ENCODE assay signal across 8 cellular contexts in genomic region chr1:25874635-25875153, GRCh38. TPM values are rescaled to one million over a fixed set of nuclear protein-coding genes. Genes with fewer than 3 reads are reported as not detected.
A peak's percentile ranks its signal among the peaks of the same experiment; 100 is the strongest.
DNase-seq lines count a peak whose midpoint lies in the region; ATAC-seq and TF ChIP-seq lines count a peak whose summit lies in the region.

No MANE protein-coding gene starts in this region.

- DNase-seq in DMS53 (lab: John Stamatoyannopoulos, UW) (peak; percentile 58), DMS53 treated with DMSO at 0.1 percent for 48 hours (lab: John Stamatoyannopoulos, UW; ENCODE audit: unreplicated experiment) (no peak), ascending aorta (ENCODE audit: low spot score in 2 of 2) (no peak), SK-N-DZ (ENCODE audit: low spot score) (no peak)
- no peak for DNase-seq in stimulated activated CD4-positive, alpha-beta T cell treated with anti-CD3 and anti-CD28 coated beads, Interleukin-4, amount 100 ng/mL, for 1 hour

- no peak for TF ChIP-seq RAD21 in liver (IDR thresholded peaks at IDR 0.05)

- H3K27ac ChIP-seq in ascending aorta (peak overlapping the region; percentile 71 to 79), liver (ENCODE audit: low read depth in 1 of 2, low read length in 2 of 2) (peak overlapping the region; percentile 2 to 49), temporal lobe (ENCODE audit: low read depth, low read length) (peak overlapping the region; percentile 57)

- WGBS in liver: 43% methylated on average over 8 of the region's 8 CpGs

- H3K36me3 ChIP-seq in ascending aorta: no peaks in the 10 kb centered on the region
- no peaks in the 10 kb centered on the region for H3K36me3 ChIP-seq in liver (ENCODE audit: control insufficient read depth in 4 of 4, insufficient read depth in 3 of 4, low read depth in 1 of 4, low read length in 3 of 4)

- H3K9ac ChIP-seq in liver (ENCODE audit: low read depth in 1 of 2, low read length in 2 of 2): peak overlapping the region in 1 of 2 donors; percentile 78

- H3K4me1 ChIP-seq in ascending aorta (peaks cover 7 to 16% of the 10 kb centered on the region in 2 donors), liver (ENCODE audit: control insufficient read depth in 4 of 4, insufficient read depth in 4 of 4, low read length in 3 of 4) (peaks cover 23 to 68% (median 61%) of the 10 kb centered on the region in 4 donors)

- intact Hi-C loops in ascending aorta (cut with DNase I): no loop called here

- H3K4me3 ChIP-seq in ascending aorta: peak overlapping the region; percentile 72 to 80
- H3K4me3 ChIP-seq in liver (ENCODE audit: low read depth in 1 of 3, low read length in 3 of 3): peak overlapping the region; percentile 31 to 59 (median 53)

- H3K27me3 ChIP-seq in ascending aorta (no peaks in the 10 kb centered on the region), liver (ENCODE audit: control insufficient read depth in 4 of 4, insufficient read depth in 4 of 4, low read length in 3 of 4) (no peaks in the 10 kb centered on the region)

- H3K9me3 ChIP-seq in ascending aorta (no peaks in the 10 kb centered on the region), liver (ENCODE audit: control insufficient read depth in 4 of 4, low read length in 3 of 4) (no peaks in the 10 kb centered on the region)

- TF ChIP-seq CTCF in ascending aorta (IDR thresholded peaks at IDR 0.05) (no peak), liver (IDR thresholded peaks at IDR 0.05; ENCODE audit: low read depth, low read length, missing input control) (no peak)

- ATAC-seq in HG03460 (IDR thresholded peaks at IDR 0.05; ENCODE audit: unreplicated experiment): no peak

TF ChIP-seq in liver, 16 proteins besides CTCF, POLR2A, EP300 and RAD21:
- no peak for TF ChIP-seq EGR1 (IDR thresholded peaks at IDR 0.05; ENCODE audit: low read depth in 2 of 2)
- TF ChIP-seq GABPA (IDR thresholded peaks at IDR 0.05 in 1 of 2, conservative IDR thresholded peaks at IDR 0.05 in 1 of 2): no peak
- no peak for TF ChIP-seq MAX (IDR thresholded peaks at IDR 0.05)
- TF ChIP-seq NR2F2 (IDR thresholded peaks at IDR 0.05): no peak
- TF ChIP-seq SP1 (IDR thresholded peaks at IDR 0.05): no peak

RNA-seq across cellular contexts. Expression of gene PAQR7, which starts 0.8 kb away (rescaled TPM):
- total RNA-seq in ascending aorta (6.9 TPM), liver (1 to 10 TPM; 2.0 to 9.0 TPM), temporal lobe (4.7 TPM)
- 1 to 10 TPM; 1.5 to 1.6 TPM for polyA plus RNA-seq in liver
- 7.2 and 7.7 TPM in 2 replicates for polyA plus RNA-seq in SK-N-DZ (2014; cell fraction: cytosol; rRNA removed)
- polyA plus RNA-seq in SK-N-DZ (2014; cell fraction: nucleus; rRNA removed): 4.5 and 5.5 TPM in 2 replicates

RNA-seq across cellular contexts. Expression of gene AUNIP, which starts 15.4 kb away (rescaled TPM):
- total RNA-seq in ascending aorta (not detected), liver (1 to 10 TPM in 1 of 2 donors, not detected in 1; 9.0 TPM), temporal lobe (0.98 TPM)
- polyA plus RNA-seq in liver: under 1 TPM; 0.18 to 0.56 TPM
- 10.5 and 13.3 TPM in 2 replicates for polyA plus RNA-seq in SK-N-DZ (2014; cell fraction: cytosol; rRNA removed)
- 5.6 and 7.3 TPM in 2 replicates for polyA plus RNA-seq in SK-N-DZ (2014; cell fraction: nucleus; rRNA removed)

RNA-seq across cellular contexts. Expression of gene STMN1, which starts 31.5 kb away (rescaled TPM):
- total RNA-seq in ascending aorta (16.8 TPM), liver (10 to 100 TPM in 1 of 2 donors, under 1 TPM in 1; 0.75 to 40.1 TPM), temporal lobe (699 TPM)
- polyA plus RNA-seq in liver: 10 to 100 TPM; 13.5 to 22.2 TPM
- polyA plus RNA-seq in SK-N-DZ (2014; cell fraction: cytosol; rRNA removed): 606 and 733 TPM in 2 replicates
- polyA plus RNA-seq in SK-N-DZ (2014; cell fraction: nucleus; rRNA removed): 445 and 670 TPM in 2 replicates

RNA-seq across cellular contexts. Expression of gene MTFR1L, which starts 54.9 kb away (rescaled TPM):
- total RNA-seq in ascending aorta: 20.9 TPM
- 10 to 100 TPM; 22.5 to 48.4 TPM for total RNA-seq in liver
- polyA plus RNA-seq in liver: 10 to 100 TPM; 33.4 to 47.1 TPM
- 31.2 TPM for total RNA-seq in temporal lobe
- 41.3 and 45.7 TPM in 2 replicates for polyA plus RNA-seq in SK-N-DZ (2014; cell fraction: cytosol; rRNA removed)
- polyA plus RNA-seq in SK-N-DZ (2014; cell fraction: nucleus; rRNA removed): 53.0 and 70.9 TPM in 2 replicates

Comparison
In these comparisons a context has a peak if more than half of its experiments do, and no peak if none do; other contexts are left out.
1. RNA of gene STMN1, which starts 31.5 kb away (total RNA-seq): 699 TPM in temporal lobe (single experiment); 0.75 to 40.1 TPM in liver and 16.8 TPM in ascending aorta (single experiment); every median in the first group is over 10 times any median in the second.
2. Peak in every context shown above with its lines, with median percentiles within 50 percentile points of each other: H3K27ac ChIP-seq.